In the genomic region with DNA sequence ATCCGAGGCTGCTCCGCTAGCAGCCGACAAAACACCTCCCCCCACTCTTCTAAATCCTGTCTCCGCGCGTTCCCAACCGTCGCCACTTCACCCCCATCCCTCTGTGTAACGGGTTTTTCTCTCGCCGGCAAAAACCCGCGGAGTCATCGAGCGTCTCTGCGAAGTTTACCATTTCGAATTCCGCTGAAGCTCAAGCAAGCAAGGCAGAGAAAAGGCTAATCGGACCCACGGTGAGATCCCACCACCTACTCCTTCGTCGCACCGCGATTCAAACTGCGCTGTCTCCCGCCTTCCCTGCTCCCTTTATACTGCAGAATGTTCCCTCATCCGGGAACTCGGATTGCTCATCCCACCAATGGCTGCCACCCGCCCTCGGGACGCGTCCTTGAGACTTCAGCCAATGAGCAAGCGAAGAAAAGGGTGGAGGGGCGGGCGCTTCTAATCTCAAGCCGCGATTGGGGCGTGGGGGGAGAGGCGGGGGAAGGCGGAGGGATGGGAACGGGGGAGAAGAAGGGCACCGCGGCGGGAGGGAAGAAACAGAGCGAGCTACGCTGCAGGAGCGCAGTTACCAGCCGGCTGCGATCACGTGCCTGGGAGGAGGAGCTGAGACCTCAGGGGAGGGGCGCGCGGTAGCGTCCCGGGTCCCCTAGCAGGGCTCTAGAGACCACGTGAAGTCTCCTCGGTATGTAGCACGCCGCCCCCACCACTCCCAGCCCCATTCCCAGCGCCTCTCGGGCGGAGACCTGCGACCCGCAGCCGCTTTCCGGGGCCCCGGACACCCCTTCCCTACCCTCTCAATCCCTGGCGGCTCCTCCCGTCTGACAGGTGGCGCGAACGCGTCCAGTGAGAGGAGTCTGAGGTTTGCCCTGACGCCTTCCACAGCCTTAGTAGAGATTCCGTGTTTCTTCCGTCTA, we compare ENCODE assay signal across 8 cellular contexts. TPM values are rescaled to one million over a fixed set of nuclear protein-coding genes. Genes with fewer than 3 reads are reported as not detected.
DNase-seq lines count a peak whose midpoint lies in the region; FAIRE-seq and TF ChIP-seq lines count a peak whose summit lies in the region.

H2AZ1 (minus strand) TSS at position 277 of the 914 bp plus-strand sequence; CDS start at position 172, 105 bp downstream.

- H3K79me1 ChIP-seq in neuronal stem cell (ENCODE audit: low read depth, low read length), result no peaks in the 10 kb centered on the region

- H2BK120ac ChIP-seq in neuronal stem cell (ENCODE audit: low read depth, low read length), result no peak within 1 kb of the TSS

- no peak for TF ChIP-seq CTCF in HFF-Myc (IDR thresholded peaks at IDR 0.05; ENCODE audit: low read depth, low read length, missing control alignments)
- TF ChIP-seq CTCF in subcutaneous adipose tissue (IDR thresholded peaks at IDR 0.05; ENCODE audit: low read depth), result no peak

- H2BK15ac ChIP-seq in neuronal stem cell (ENCODE audit: low read length), result peak within 1 kb of the TSS; percentile 60

- H3K23ac ChIP-seq in neuronal stem cell (ENCODE audit: low read depth, low read length, poor library complexity), result peak within 1 kb of the TSS; percentile 97

- peak within 1 kb of the TSS; percentile 87 for H4K91ac ChIP-seq in neuronal stem cell (ENCODE audit: low read depth, low read length, poor library complexity)

- H3K4me3 ChIP-seq in HFF-Myc (replicated peaks; ENCODE audit: low read depth, low read length) (peak within 1 kb of the TSS; percentile 95), SJSA1 (peak within 1 kb of the TSS; percentile 73), neuronal stem cell (ENCODE audit: low read length in 2 of 2) (peak within 1 kb of the TSS; percentile 72 to 86)

- H2AK5ac ChIP-seq in neuronal stem cell (ENCODE audit: low read depth, low read length), result peak within 1 kb of the TSS; percentile 42

- H3K18ac ChIP-seq in neuronal stem cell (ENCODE audit: low read length), result peak within 1 kb of the TSS; percentile 99

- WGBS in neuronal stem cell (ENCODE audit: extremely low coverage in 2 of 2, insufficient read length in 2 of 2, insufficient replicate concordance in 1 of 2), 2 donors, result no CpG with 5 or more reads among the region's 76 CpGs

- H3K27ac ChIP-seq in SJSA1, result peak within 1 kb of the TSS; percentile 94
- H3K27ac ChIP-seq in neuronal stem cell (replicated peaks; ENCODE audit: low read length), result peak within 1 kb of the TSS; percentile 98

- peak within 1 kb of the TSS; percentile 91 for H3K9ac ChIP-seq in neuronal stem cell (ENCODE audit: low read depth, low read length, poor library complexity)

- H3K27me3 ChIP-seq in SJSA1 (replicated peaks), result no peaks in the 10 kb centered on the region
- no peaks in the 10 kb centered on the region for H3K27me3 ChIP-seq in neuronal stem cell (ENCODE audit: control insufficient read depth in 3 of 3, insufficient read depth in 3 of 3, low read depth in 1 of 3, low read length in 3 of 3)

- DNase-seq in GM04503 (ENCODE audit: low read depth) (peak; percentile 85), HFF-Myc (ENCODE audit: extremely low read depth, low read depth) (peak; percentile 94), MV-4-11 (lab: John Stamatoyannopoulos, UW) (peak; percentile 96), SJSA1 (ENCODE audit: low read depth in 1 of 2, low spot score in 2 of 2) (peak; percentile 95 to 99), frontal cortex (ENCODE audit: low spot score in 2 of 2) (peak; percentile 95), neuronal stem cell (ENCODE audit: low spot score) (peak; percentile 99)
- DNase-seq in activated naive CD4-positive, alpha-beta T cell (lab: John Stamatoyannopoulos, UW), result peak; percentile 91 to 94 (median 92)

- no peak for FAIRE-seq in frontal cortex (lab: Jason Lieb, UNC)

- H4K8ac ChIP-seq in neuronal stem cell (ENCODE audit: low read depth, low read length), result no peak within 1 kb of the TSS

- H3K9me3 ChIP-seq in SJSA1 (replicated peaks), result no peaks in the 10 kb centered on the region
- no peaks in the 10 kb centered on the region for H3K9me3 ChIP-seq in neuronal stem cell (replicated peaks in 1 of 2; ENCODE audit: control insufficient read depth in 2 of 2, insufficient read depth in 1 of 2, low read depth in 1 of 2, low read length in 2 of 2)

- peak within 1 kb of the TSS; percentile 90 for H3K4me2 ChIP-seq in neuronal stem cell (ENCODE audit: insufficient read depth, low read length, poor library complexity, severe bottlenecking)

- H2BK12ac ChIP-seq in neuronal stem cell (ENCODE audit: low read length), result no peak within 1 kb of the TSS

- peak within 1 kb of the TSS; percentile 99 for H2AFZ ChIP-seq in neuronal stem cell (ENCODE audit: low read length)

- peak within 1 kb of the TSS; percentile 72 for H3K14ac ChIP-seq in neuronal stem cell (ENCODE audit: low read length)

- H3K4me1 ChIP-seq in SJSA1 (replicated peaks) (peaks cover 28% of the 10 kb centered on the region), neuronal stem cell (ENCODE audit: control insufficient read depth in 2 of 2, insufficient read depth in 1 of 2, low read depth in 1 of 2, low read length in 2 of 2) (peaks cover 2 to 17% of the 10 kb centered on the region in 2 donors)

- H2BK5ac ChIP-seq in neuronal stem cell (ENCODE audit: low read length), result peak within 1 kb of the TSS; percentile 98

- peaks cover 34% of the 10 kb centered on the region for H3K36me3 ChIP-seq in SJSA1
- H3K36me3 ChIP-seq in neuronal stem cell (replicated peaks in 1 of 2; ENCODE audit: control insufficient read depth in 2 of 2, insufficient read depth in 2 of 2, low read length in 2 of 2), result peaks cover 6 to 24% of the 10 kb centered on the region in 2 donors

- no peak within 1 kb of the TSS for H3K4ac ChIP-seq in neuronal stem cell (ENCODE audit: low read length)

RNA-seq across cellular contexts. Expression of gene H2AZ1, which starts in this region (rescaled TPM):
- 984 and 1,007 TPM in 2 replicates for total RNA-seq in SJSA1 (2014; rRNA removed; shearing (Covaris generic))
- 119 TPM for total RNA-seq in frontal cortex
- polyA plus RNA-seq in neuronal stem cell (2013, experiment 1 of 2), result 836 TPM
- polyA plus RNA-seq in neuronal stem cell (2013, experiment 2 of 2), result 829 TPM
- total RNA-seq in subcutaneous adipose tissue, result 100 to 1,000 TPM in 3 of 4 donors, 10 to 100 TPM in 1; 78.7 to 188 (median 142) TPM

Comparison
In these comparisons a context has a peak if more than half of its experiments do, and no peak if none do; other contexts are left out.
1. Peak in every context shown above with its lines: DNase-seq, H3K4me3 ChIP-seq and H3K27ac ChIP-seq.